In genomic region chr15:101399431-101399830, GRCh38 we compare ENCODE assay signal across 19 cellular contexts.
A peak's percentile ranks its signal among the peaks of the same experiment; 100 is the strongest.
DNase-seq lines count a peak whose midpoint lies in the region; ATAC-seq and TF ChIP-seq lines count a peak whose summit lies in the region.
"Had no signal": no experiment of that assay in that cellular context is flagged by ENCODE, and none has a peak within 500 bp of the region (broad histone marks: within the 10 kb centered on the region; RNA-seq: fewer than 3 reads in every experiment).

No MANE protein-coding gene starts in this region.

- H3K27ac Mint-ChIP-seq in osteocyte (ENCODE audit: unreplicated experiment) = no peak overlapping the region
- H3K27ac Mint-ChIP-seq: CD4-positive, alpha-beta memory T cell had no signal

- no peaks in the 10 kb centered on the region for H3K27me3 Mint-ChIP-seq in osteocyte (ENCODE audit: unreplicated experiment)

- no peak for ATAC-seq in HG02973 (IDR thresholded peaks at IDR 0.05; ENCODE audit: unreplicated experiment)
- ATAC-seq in sciatic nerve = no peak
- no peak for ATAC-seq in HG03039 (IDR thresholded peaks at IDR 0.05; ENCODE audit: unreplicated experiment)
- ATAC-seq: GM12878, HCT116 had no signal

- no peaks in the 10 kb centered on the region for H3K4me1 Mint-ChIP-seq in osteocyte (ENCODE audit: unreplicated experiment)

- H3K9me3 Mint-ChIP-seq in osteocyte (ENCODE audit: unreplicated experiment) = no peaks in the 10 kb centered on the region

- in situ Hi-C loops in G401 (cut with HindIII; ENCODE audit: low sequenced_read_pairs) = no loop called here

- no peak for TF ChIP-seq CTCF in osteocyte (IDR thresholded peaks at IDR 0.05)

- intact Hi-C loops in sciatic nerve (cut with DNase I) = no loop called here

- no peaks in the 10 kb centered on the region for H3K36me3 Mint-ChIP-seq in osteocyte (ENCODE audit: unreplicated experiment)
- H3K36me3 Mint-ChIP-seq: CD4-positive, alpha-beta memory T cell had no signal

- H3K4me3 Mint-ChIP-seq in osteocyte (ENCODE audit: unreplicated experiment) = no peak overlapping the region
- H3K4me3 Mint-ChIP-seq: CD4-positive, alpha-beta memory T cell had no signal

- DNase-seq in D341Med (ENCODE audit: low spot score) (peak; percentile 15), G401 (ENCODE audit: low spot score) (peak; percentile 10), cerebellum (ENCODE audit: low spot score) (peak; percentile 10), osteocyte (ENCODE audit: extremely low spot score, unreplicated experiment) (peak; percentile 72), sciatic nerve (ENCODE audit: low spot score) (no peak), HPDE6-E6E7 (ENCODE audit: extremely low spot score) (no peak)
- DNase-seq: C1 segment of cervical spinal cord; Calu3; CD4-positive, alpha-beta memory T cell; COR-L47; DMS153; DND-41; GDM1; GM23248; H7 had no signal

Comparison
In these comparisons a context has a peak if more than half of its experiments do, and no peak if none do; other contexts are left out.
1. DNase-seq: peak in D341Med (single experiment), G401 (single experiment), cerebellum (single experiment) and osteocyte (single experiment); none in sciatic nerve (single experiment) and HPDE6-E6E7 (single experiment).